ENCODE assay signal across 2 cellular contexts in the genomic region with DNA sequence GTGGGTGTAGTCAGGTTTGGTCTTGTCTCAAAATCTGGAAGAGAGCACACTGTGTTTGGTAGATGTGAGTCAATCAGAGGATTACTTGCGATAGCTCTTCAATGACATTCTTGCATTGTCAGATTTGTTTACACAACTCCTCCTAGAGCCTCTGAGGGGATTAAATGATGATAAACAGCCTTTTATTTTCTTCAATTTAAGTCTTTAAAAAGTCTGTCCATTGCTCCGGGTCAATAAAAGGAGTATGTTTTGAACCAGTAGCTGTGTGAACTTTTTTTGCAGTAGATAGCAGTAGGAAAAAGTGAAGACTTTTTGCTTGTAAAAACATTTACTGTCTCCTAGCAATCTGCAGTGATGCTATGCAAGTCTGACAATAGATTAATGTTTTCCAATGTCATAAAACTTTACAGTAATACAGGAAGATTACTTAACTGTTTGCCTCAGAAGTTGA.
TF ChIP-seq lines count a peak whose summit lies in the region.

No MANE protein-coding gene starts in this region.

TF ChIP-seq in SK-N-SH treated with all-trans-retinoic acid at 6 μM for 48 hours, 23 proteins besides CTCF, POLR2A, EP300 and RAD21 (continued from another document):
- TF ChIP-seq ISL1 (CRISPR knock-in tag; IDR thresholded peaks at IDR 0.05), result 0 out of 2 replicates have a peak, but pooled peaks have one; percentile 10
- TF ChIP-seq SNAI2 (CRISPR knock-in tag; IDR thresholded peaks at IDR 0.05), result no peak

TF ChIP-seq in SK-N-SH, 30 proteins besides CTCF, POLR2A, EP300 and RAD21 (continued from another document):
- TF ChIP-seq SMC3 (IDR thresholded peaks at IDR 0.05; ENCODE audit: low read depth, low read length) (no peak), JUND (IDR thresholded peaks at IDR 0.05) (no peak), POLR2AphosphoS5 (IDR thresholded peaks at IDR 0.05; ENCODE audit: low read depth, low read length) (no peak)
